ENCODE assay signal across 22 cellular contexts in genomic region chr12:2856051-2856450, GRCh38. TPM values are rescaled to one million over a fixed set of nuclear protein-coding genes. Genes with fewer than 3 reads are reported as not detected.
DNase-seq lines count a peak whose midpoint lies in the region; ATAC-seq and TF ChIP-seq lines count a peak whose summit lies in the region.
"Had no signal": no experiment of that assay in that cellular context is flagged by ENCODE, and none has a peak within 500 bp of the region (broad histone marks: within the 10 kb centered on the region; RNA-seq: fewer than 3 reads in every experiment).

No MANE protein-coding gene starts in this region.

- H3K27me3 ChIP-seq in CD4-positive, alpha-beta memory T cell (ENCODE audit: insufficient read depth, low read length) = no peaks in the 10 kb centered on the region
- H3K27me3 ChIP-seq: colonic mucosa, heart right ventricle had no signal

- no peaks in the 10 kb centered on the region for H3K4me1 Mint-ChIP-seq in effector memory CD8-positive, alpha-beta T cell (ENCODE audit: low read depth in 2 of 2)
- H3K4me1 Mint-ChIP-seq in CD4-positive, alpha-beta memory T cell = peaks cover 0 to 4% (median 0%) of the 10 kb centered on the region in 4 donors

- CTCF ChIA-PET in GM10248 (lab: Yijun Ruan, JAX) = interaction anchor here (1.1 to 7.5 kb wide), 3 partner anchors 8 to 186 kb away, joined by 4 to 56 read pairs (median 23); no protein-coding TSS in a partner anchor
- CTCF ChIA-PET in CD4-positive, alpha-beta memory T cell (lab: Charles Lee; ENCODE audit: partially characterized antibody) = no interaction called here

- H3K36me3 ChIP-seq in CD4-positive, alpha-beta memory T cell (ENCODE audit: insufficient read depth, low read length) = no peaks in the 10 kb centered on the region
- H3K36me3 ChIP-seq: colonic mucosa, lower lobe of right lung had no signal

- no peak for ATAC-seq in effector memory CD8-positive, alpha-beta T cell (replicated peaks)
- no peak for ATAC-seq in HG03135 (IDR thresholded peaks at IDR 0.05; ENCODE audit: unreplicated experiment)
- ATAC-seq: heart right ventricle, lower lobe of right lung had no signal

- H3K27ac ChIP-seq in CD4-positive, alpha-beta memory T cell (ENCODE audit: low read depth, low read length) = no peak overlapping the region
- H3K27ac ChIP-seq: colonic mucosa, heart right ventricle, lower lobe of right lung had no signal

- POLR2A ChIA-PET in GM10248 (lab: Yijun Ruan, JAX) = no interaction called here
- POLR2A ChIA-PET in CD4-positive, alpha-beta memory T cell (lab: Charles Lee; ENCODE audit: partially characterized antibody) = no interaction called here

- DNase-seq in A172 (ENCODE audit: low spot score) = peak; percentile 10
- peak; percentile 89 for DNase-seq in DMS53 (lab: John Stamatoyannopoulos, UW)
- peak; percentile 25 for DNase-seq in NB4 (ENCODE audit: low read depth)
- no peak for DNase-seq in effector memory CD8-positive, alpha-beta T cell
- no peak for DNase-seq in GM10248 (ENCODE audit: extremely low spot score)
- DNase-seq in NOMO-1 treated with dmso at 0.1 percent for 144 hours (lab: John Stamatoyannopoulos, UW; ENCODE audit: unreplicated experiment) = no peak
- no peak for DNase-seq in CD4-positive, alpha-beta memory T cell
- DNase-seq: activated CD4-positive, alpha-beta T cell treated with anti-CD3 and anti-CD28 coated beads, Interleukin-2, amount 50 U/mL, for 4 hours; activated naive CD4-positive, alpha-beta T cell treated with Interleukin-2 at 50 U/mL for 16 hours; activated T-cell treated with anti-CD3 and anti-CD28 coated beads for 4 hours; colonic mucosa; H7; heart right ventricle; lower lobe of right lung; nucleus accumbens; retina; Right ventricle myocardium superior; stimulated activated CD4-positive, alpha-beta T cell treated with anti-CD3 and anti-CD28 coated beads, Interleukin-12 subunit alpha, Interleukin-12 subunit beta, amount 100 ng/mL, for 4 hours; T-helper 1 cell had no signal

- peaks cover 2% of the 10 kb centered on the region for H3K36me3 Mint-ChIP-seq in effector memory CD8-positive, alpha-beta T cell (ENCODE audit: insufficient read depth)
- peaks cover 10 to 12% of the 10 kb centered on the region in 2 donors for H3K36me3 Mint-ChIP-seq in CD4-positive, alpha-beta memory T cell

- H3K4me1 ChIP-seq in CD4-positive, alpha-beta memory T cell (ENCODE audit: insufficient read depth, low read length) = no peaks in the 10 kb centered on the region
- H3K4me1 ChIP-seq: colonic mucosa, lower lobe of right lung had no signal

- H3K9me3 ChIP-seq in CD4-positive, alpha-beta memory T cell (ENCODE audit: control insufficient read depth in 1 of 2, low read length in 2 of 2) = no peaks in the 10 kb centered on the region
- H3K9me3 ChIP-seq: colonic mucosa, heart right ventricle, lower lobe of right lung had no signal

- H3K9me3 Mint-ChIP-seq in effector memory CD8-positive, alpha-beta T cell = no peaks in the 10 kb centered on the region
- H3K9me3 Mint-ChIP-seq in CD4-positive, alpha-beta memory T cell = no peaks in the 10 kb centered on the region

- TF ChIP-seq CTCF in NB4 (IDR thresholded peaks at IDR 0.05; ENCODE audit: low read depth, low read length) = no peak
- TF ChIP-seq CTCF in GM10248 (IDR thresholded peaks at IDR 0.05; ENCODE audit: control extremely low read depth, extremely low read depth, low read depth, missing control alignments) = no peak

- H3K27me3 Mint-ChIP-seq in effector memory CD8-positive, alpha-beta T cell = no peaks in the 10 kb centered on the region
- no peaks in the 10 kb centered on the region for H3K27me3 Mint-ChIP-seq in CD4-positive, alpha-beta memory T cell

- intact Hi-C loops in CD4-positive, alpha-beta memory T cell (cut with micrococcal nuclease) = no loop called here

- no peak overlapping the region for H3K4me3 Mint-ChIP-seq in effector memory CD8-positive, alpha-beta T cell
- H3K4me3 Mint-ChIP-seq in CD4-positive, alpha-beta memory T cell = no peak overlapping the region

- peak overlapping the region; percentile 32 to 76 for H3K27ac Mint-ChIP-seq in effector memory CD8-positive, alpha-beta T cell
- peak overlapping the region in 1 of 7 donors; percentile 81 for H3K27ac Mint-ChIP-seq in CD4-positive, alpha-beta memory T cell

- no peak for TF ChIP-seq POLR2A in NB4 (IDR thresholded peaks at IDR 0.05; ENCODE audit: extremely low read depth, insufficient read length)

- no peak overlapping the region for H3K4me3 ChIP-seq in NB4 (ENCODE audit: low read depth, low read length)
- no peak overlapping the region for H3K4me3 ChIP-seq in CD4-positive, alpha-beta memory T cell (ENCODE audit: low read length in 2 of 2)
- H3K4me3 ChIP-seq: colonic mucosa, heart right ventricle, lower lobe of right lung had no signal

RNA-seq across cellular contexts. Expression of gene TEX52, which starts 0.8 kb away (rescaled TPM):
- not detected in 2 replicates for total RNA-seq in A172 (2014; rRNA removed; shearing (Covaris generic))
- total RNA-seq in CD4-positive, alpha-beta memory T cell = not detected
- polyA plus RNA-seq in CD4-positive, alpha-beta memory T cell = not detected
- total RNA-seq: colonic mucosa, H7, heart right ventricle, lower lobe of right lung, MCF 10A, Right ventricle myocardium superior, temporal lobe had no signal
- polyA plus RNA-seq: heart right ventricle had no signal

RNA-seq across cellular contexts. Expression of gene FOXM1, which starts 20.9 kb away (rescaled TPM):
- total RNA-seq in A172 (2014; rRNA removed; shearing (Covaris generic)) = 32.9 and 33.8 TPM in 2 replicates
- total RNA-seq in CD4-positive, alpha-beta memory T cell = under 1 TPM; 0.30 to 0.44 TPM
- polyA plus RNA-seq in CD4-positive, alpha-beta memory T cell = under 1 TPM in 1 of 2 donors, not detected in 1; 0.30 TPM

RNA-seq across cellular contexts. Expression of gene RHNO1, which starts 21.0 kb away (rescaled TPM):
- 30.2 and 41.6 TPM in 2 replicates for total RNA-seq in A172 (2014; rRNA removed; shearing (Covaris generic))
- 10 to 100 TPM; 31.2 to 35.7 TPM for total RNA-seq in CD4-positive, alpha-beta memory T cell
- 100 to 1,000 TPM in 1 of 2 donors, 10 to 100 TPM in 1; 58.5 to 107 TPM for polyA plus RNA-seq in CD4-positive, alpha-beta memory T cell

RNA-seq across cellular contexts. Expression of gene NRIP2, which starts 21.2 kb away (rescaled TPM):
- not detected in 2 replicates for total RNA-seq in A172 (2014; rRNA removed; shearing (Covaris generic))
- not detected for total RNA-seq in CD4-positive, alpha-beta memory T cell
- 1 to 10 TPM in 1 of 2 donors, under 1 TPM in 1; 0.29 to 2.0 TPM for polyA plus RNA-seq in CD4-positive, alpha-beta memory T cell
- total RNA-seq: H7, MCF 10A had no signal

RNA-seq across cellular contexts. Expression of gene TULP3, which starts 34.6 kb away (rescaled TPM):
- 20.3 and 26.4 TPM in 2 replicates for total RNA-seq in A172 (2014; rRNA removed; shearing (Covaris generic))
- 1 to 10 TPM; 6.7 to 9.1 TPM for total RNA-seq in CD4-positive, alpha-beta memory T cell
- 10 to 100 TPM in 1 of 2 donors, 1 to 10 TPM in 1; 8.4 to 10.0 TPM for polyA plus RNA-seq in CD4-positive, alpha-beta memory T cell

Comparison
In these comparisons a context has a peak if more than half of its experiments do, and no peak if none do; other contexts are left out.
1. DNase-seq: peak in A172 (single experiment), DMS53 (single experiment) and NB4 (single experiment); none in effector memory CD8-positive, alpha-beta T cell (0 of 3), GM10248 (single experiment), NOMO-1 treated with dmso at 0.1 percent for 144 hours (single experiment) and CD4-positive, alpha-beta memory T cell (0 of 5).
2. RNA of gene FOXM1, which starts 20.9 kb away (total RNA-seq): 32.9 to 33.8 TPM in A172; 0.30 to 0.44 TPM in CD4-positive, alpha-beta memory T cell; every median in the first group is over 10 times any median in the second.